ENCODE assay signal across 9 cellular contexts in genomic region chr10:120942806-120943413, GRCh38.
DNase-seq lines count a peak whose midpoint lies in the region; ATAC-seq and TF ChIP-seq lines count a peak whose summit lies in the region.
"Had no signal": no experiment of that assay in that cellular context is flagged by ENCODE, and none has a peak within 500 bp of the region (broad histone marks: within the 10 kb centered on the region; RNA-seq: fewer than 3 reads in every experiment).

No MANE protein-coding gene starts in this region.

- no peaks in the 10 kb centered on the region for H3K27me3 Mint-ChIP-seq in activated CD4-positive, alpha-beta memory T cell treated with anti-CD3 and anti-CD28 coated beads, Interleukin-2, amount 10 ng/mL, durations not matched to agents 7 days and 5 days
- peaks cover 19% of the 10 kb centered on the region for H3K27me3 Mint-ChIP-seq in memory B cell

- peak overlapping the region in 53 of 59 donors; percentile 4 to 99 (median 77) for H3K27ac ChIP-seq in dorsolateral prefrontal cortex

- H3K27ac Mint-ChIP-seq in activated CD4-positive, alpha-beta memory T cell treated with anti-CD3 and anti-CD28 coated beads, Interleukin-2, amount 10 ng/mL, durations not matched to agents 7 days and 5 days, result no peak overlapping the region
- H3K27ac Mint-ChIP-seq in memory B cell, result no peak overlapping the region
- H3K27ac Mint-ChIP-seq: IgD-negative memory B cell had no signal

- CTCF ChIA-PET in activated CD4-positive, alpha-beta memory T cell treated with anti-CD3 and anti-CD28 coated beads, Interleukin-2, amount 10 ng/mL, durations not matched to agents 7 days and 5 days (lab: Charles Lee), result interaction anchor here (1.1 to 1.2 kb wide), 2 partner anchors 12 to 945 kb away, joined by 3 read pairs; no protein-coding TSS in a partner anchor

- DNase-seq in Ammon's horn (ENCODE audit: low spot score), result peak; percentile 94
- DNase-seq in NCI-H69 (lab: John Stamatoyannopoulos, UW), result peak; percentile 64
- DNase-seq in activated CD4-positive, alpha-beta memory T cell treated with anti-CD3 and anti-CD28 coated beads, Interleukin-2, amount 10 ng/mL, durations not matched to agents 7 days and 5 days, result peak; percentile 78
- DNase-seq in dorsolateral prefrontal cortex, result peak; percentile 72 to 91 (median 86)
- DNase-seq in memory B cell (ENCODE audit: low spot score in 2 of 2), result peak; percentile 67 to 72
- DNase-seq in stimulated activated CD8-positive, alpha-beta memory T cell treated with anti-CD3 and anti-CD28 coated beads, Interleukin-15, amount 100 ng/mL, for 4 hours (ENCODE audit: low read depth in 2 of 2), result peak; percentile 17 to 35

- peak overlapping the region in 25 of 59 donors; percentile 5 to 41 (median 24) for H3K4me3 ChIP-seq in dorsolateral prefrontal cortex

- H3K27me3 ChIP-seq in dorsolateral prefrontal cortex, result no peaks in the 10 kb centered on the region

- peak; percentile 49 to 99 (median 94) for TF ChIP-seq CTCF in dorsolateral prefrontal cortex (IDR thresholded peaks at IDR 0.05 in 54 of 56, conservative IDR thresholded peaks at IDR 0.05 in 2 of 56; ENCODE audit: low read depth in 1 of 56, partially characterized antibody in 56 of 56)

- intact Hi-C loops in dorsolateral prefrontal cortex (cut with DNase I), result loop anchor here (1.0 to 10.0 kb wide), 6 partner anchors 272 to 959 kb away; no protein-coding TSS in a partner anchor

- no peaks in the 10 kb centered on the region for H3K9me3 Mint-ChIP-seq in activated CD4-positive, alpha-beta memory T cell treated with anti-CD3 and anti-CD28 coated beads, Interleukin-2, amount 10 ng/mL, durations not matched to agents 7 days and 5 days
- H3K9me3 Mint-ChIP-seq in memory B cell, result peaks cover 3% of the 10 kb centered on the region

- ATAC-seq in GM19035 (IDR thresholded peaks at IDR 0.05; ENCODE audit: unreplicated experiment) (peak; percentile 95), HG03354 (IDR thresholded peaks at IDR 0.05; ENCODE audit: poor library complexity, severe bottlenecking, unreplicated experiment) (peak; percentile 96), memory B cell (ENCODE audit: low read depth) (peak; percentile 82)

- H3K4me1 Mint-ChIP-seq in activated CD4-positive, alpha-beta memory T cell treated with anti-CD3 and anti-CD28 coated beads, Interleukin-2, amount 10 ng/mL, durations not matched to agents 7 days and 5 days, result peaks cover 9% of the 10 kb centered on the region
- H3K4me1 Mint-ChIP-seq in memory B cell, result peaks cover 5% of the 10 kb centered on the region

- no peaks in the 10 kb centered on the region for H3K36me3 Mint-ChIP-seq in activated CD4-positive, alpha-beta memory T cell treated with anti-CD3 and anti-CD28 coated beads, Interleukin-2, amount 10 ng/mL, durations not matched to agents 7 days and 5 days (ENCODE audit: low read depth)
- H3K36me3 Mint-ChIP-seq in memory B cell, result peaks cover 2% of the 10 kb centered on the region

- no peak overlapping the region for H3K4me3 Mint-ChIP-seq in activated CD4-positive, alpha-beta memory T cell treated with anti-CD3 and anti-CD28 coated beads, Interleukin-2, amount 10 ng/mL, durations not matched to agents 7 days and 5 days
- no peak overlapping the region for H3K4me3 Mint-ChIP-seq in memory B cell

- POLR2A ChIA-PET in activated CD4-positive, alpha-beta memory T cell treated with anti-CD3 and anti-CD28 coated beads, Interleukin-2, amount 10 ng/mL, durations not matched to agents 7 days and 5 days (lab: Charles Lee), result no interaction called here

Comparison
In these comparisons a context has a peak if more than half of its experiments do, and no peak if none do; other contexts are left out.
1. DNase-seq: peak in every context shown above with its lines; median percentile 94 in Ammon's horn; 86 in dorsolateral prefrontal cortex; 78 in activated CD4-positive, alpha-beta memory T cell treated with anti-CD3 and anti-CD28 coated beads, Interleukin-2, amount 10 ng/mL, durations not matched to agents 7 days and 5 days; 70 in memory B cell; 64 in NCI-H69; 26 in stimulated activated CD8-positive, alpha-beta memory T cell treated with anti-CD3 and anti-CD28 coated beads, Interleukin-15, amount 100 ng/mL, for 4 hours.